In genomic region chr4:13484749-13485345, GRCh38 we compare ENCODE assay signal across 8 cellular contexts. TPM values are rescaled to one million over a fixed set of nuclear protein-coding genes. Genes with fewer than 3 reads are reported as not detected.
DNase-seq lines count a peak whose midpoint lies in the region; ATAC-seq and TF ChIP-seq lines count a peak whose summit lies in the region.

No MANE protein-coding gene starts in this region.

- H3K4me3 ChIP-seq in GM12864 (ENCODE audit: low read depth, low read length) (peak overlapping the region; percentile 98), prostate gland (peak overlapping the region; percentile 69 to 73)

- peak; percentile 42 for ATAC-seq in GM21390 (IDR thresholded peaks at IDR 0.05; ENCODE audit: unreplicated experiment)
- peak; percentile 31 for ATAC-seq in HG03571 (IDR thresholded peaks at IDR 0.05; ENCODE audit: unreplicated experiment)

- no peak for TF ChIP-seq POLR2A in prostate gland (IDR thresholded peaks at IDR 0.05)

- H3K36me3 ChIP-seq in prostate gland: no peaks in the 10 kb centered on the region

- TF ChIP-seq CTCF in GM12864 (IDR thresholded peaks at IDR 0.05; ENCODE audit: low read depth, low read length, missing control alignments) (no peak), VCaP (conservative IDR thresholded peaks at IDR 0.05) (no peak), prostate gland (IDR thresholded peaks at IDR 0.05) (peak in 2 of 4 experiments; percentile 24 to 30)

- DNase-seq in GM12864 (ENCODE audit: low read depth): no peak
- peak; percentile 6 for DNase-seq in fibroblast of the conjunctiva (ENCODE audit: low read depth)
- no peak for DNase-seq in prostate gland (ENCODE audit: low spot score)
- DNase-seq in T-helper 9 cell: no peak
- no peak for DNase-seq in medulla oblongata (ENCODE audit: extremely low spot score)

- intact Hi-C loops in prostate gland (cut with DNase I): no loop called here

- H3K27me3 ChIP-seq in prostate gland (replicated peaks; ENCODE audit: insufficient read depth): no peaks in the 10 kb centered on the region

- H3K27ac ChIP-seq in VCaP (peak overlapping the region; percentile 95), prostate gland (peak overlapping the region; percentile 85 to 87)

- no peaks in the 10 kb centered on the region for H3K4me1 ChIP-seq in prostate gland (replicated peaks)

- no peaks in the 10 kb centered on the region for H3K9me3 ChIP-seq in prostate gland

- 3% methylated on average over 23 of the region's 23 CpGs for WGBS in prostate gland

RNA-seq across cellular contexts. Expression of gene RAB28, which starts 0.7 kb away (rescaled TPM):
- 10 to 100 TPM; 19.7 to 21.4 TPM for total RNA-seq in prostate gland

RNA-seq across cellular contexts. Expression of gene NKX3-2, which starts 59.5 kb away (rescaled TPM):
- total RNA-seq in prostate gland: under 1 TPM in 1 of 2 donors, not detected in 1; 0.36 TPM
